Comparison of ENCODE assay signal across 1 cellular context in genomic region chr1:156475568-156476500, GRCh38.
TF ChIP-seq lines count a peak whose summit lies in the region.

No MANE protein-coding gene starts in this region.

TF ChIP-seq in H1, 55 proteins besides CTCF, POLR2A, EP300 and RAD21:
- no peak for TF ChIP-seq SUZ12 (IDR thresholded peaks at IDR 0.05; ENCODE audit: low read length)
- TF ChIP-seq TEAD4 (IDR thresholded peaks at IDR 0.05; ENCODE audit: low read depth, low read length): no peak
- TF ChIP-seq RXRA (IDR thresholded peaks at IDR 0.05; ENCODE audit: insufficient read depth, low read depth, low read length): no peak
- TF ChIP-seq JUN (IDR thresholded peaks at IDR 0.05; ENCODE audit: low read depth, low read length): no peak
- TF ChIP-seq NANOG (IDR thresholded peaks at IDR 0.05; ENCODE audit: insufficient read depth, low read depth, low read length, poor library complexity, severe bottlenecking): no peak
- TF ChIP-seq BRCA1 (IDR thresholded peaks at IDR 0.05; ENCODE audit: low read depth, low read length): no peak
- no peak for TF ChIP-seq TBP (IDR thresholded peaks at IDR 0.05; ENCODE audit: low read depth, low read length)
- TF ChIP-seq SP2 (IDR thresholded peaks at IDR 0.05; ENCODE audit: low read length): no peak
- TF ChIP-seq HDAC2 (IDR thresholded peaks at IDR 0.05; ENCODE audit: borderline replicate concordance in 1 of 2, low read depth in 2 of 2, low read length in 2 of 2): no peak
- TF ChIP-seq ATF3 (IDR thresholded peaks at IDR 0.05; ENCODE audit: insufficient read depth, low read depth, low read length): no peak
- no peak for TF ChIP-seq MAFK (IDR thresholded peaks at IDR 0.05; ENCODE audit: low read depth, low read length)
- no peak for TF ChIP-seq NRF1 (IDR thresholded peaks at IDR 0.05; ENCODE audit: low read depth, low read length)
- TF ChIP-seq SP4 (IDR thresholded peaks at IDR 0.05; ENCODE audit: low read length): no peak
- no peak for TF ChIP-seq KDM1A (IDR thresholded peaks at IDR 0.05; ENCODE audit: borderline replicate concordance, low read length)
- TF ChIP-seq CHD2 (IDR thresholded peaks at IDR 0.05; ENCODE audit: low read length): no peak
